ENCODE assay signal across 11 cellular contexts in the genomic region with DNA sequence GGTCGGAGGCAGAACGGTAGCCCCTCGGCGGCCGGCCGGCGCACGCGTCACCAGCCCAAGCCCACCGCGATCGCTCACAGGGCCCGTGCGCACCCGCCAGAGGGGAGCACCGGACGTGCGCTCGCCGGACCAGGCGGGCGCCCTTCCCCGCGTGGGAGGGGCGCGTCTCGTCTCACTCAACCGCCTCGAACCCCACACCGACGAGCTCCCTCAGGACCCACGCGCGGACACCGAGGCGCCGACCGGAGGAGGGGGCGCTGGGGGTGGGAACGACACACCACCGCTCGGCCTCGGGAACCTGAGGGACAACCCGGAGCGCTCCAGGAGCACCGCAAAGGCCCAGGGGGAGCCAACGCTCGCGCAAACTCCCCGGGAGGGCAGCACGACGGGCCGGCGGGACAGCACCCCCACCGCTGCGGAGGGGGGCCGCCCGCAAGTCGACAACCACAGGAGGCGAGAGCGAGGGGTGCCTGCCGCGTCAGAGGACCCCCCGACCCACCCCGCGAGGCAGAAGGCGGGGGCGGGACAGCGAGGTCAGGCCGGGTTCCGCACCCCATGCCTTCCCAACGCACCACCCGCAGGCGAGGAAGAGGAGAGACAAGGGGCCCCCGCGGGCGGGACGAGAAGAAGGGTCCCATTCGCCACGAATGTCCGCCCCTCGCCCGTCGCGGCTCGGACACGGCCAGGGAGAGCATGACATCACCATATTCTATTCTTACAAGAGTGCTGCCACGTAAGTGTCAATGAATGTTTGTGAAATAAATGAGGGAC.
A peak's percentile ranks its signal among the peaks of the same experiment; 100 is the strongest.
DNase-seq lines count a peak whose midpoint lies in the region; ATAC-seq lines count a peak whose summit lies in the region.
"Had no signal": no experiment of that assay in that cellular context is flagged by ENCODE, and none has a peak within 500 bp of the region (broad histone marks: within the 10 kb centered on the region; RNA-seq: fewer than 3 reads in every experiment).

No MANE protein-coding gene starts in this region.

- H3K9me3 Mint-ChIP-seq in activated T-cell treated with anti-CD3 and anti-CD28 coated beads, Interleukin-2, amount 50 U/mL, for 4 hours: no peaks in the 10 kb centered on the region

- peak in 1 of 2 donors; percentile 15 for ATAC-seq in activated T-cell treated with anti-CD3 and anti-CD28 coated beads, Interleukin-2, amount 50 U/mL, for 4 hours
- no peak for ATAC-seq in right cardiac atrium
- ATAC-seq in HG02981 (IDR thresholded peaks at IDR 0.05; ENCODE audit: unreplicated experiment): no peak
- ATAC-seq: HCT116 had no signal

- intact Hi-C loops in right cardiac atrium (cut with DNase I): no loop called here

- DNase-seq in H7: peak; percentile 59
- DNase-seq in activated T-cell treated with anti-CD3 and anti-CD28 coated beads, Interleukin-2, amount 50 U/mL, for 4 hours: peak; percentile 5
- peak; percentile 6 to 41 (median 28) for DNase-seq in right cardiac atrium
- peak; percentile 21 for DNase-seq in stimulated activated CD4-positive, alpha-beta T cell treated with anti-CD3 and anti-CD28 coated beads, Interleukin-4, amount 100 ng/mL, for 24 hours
- DNase-seq in C1 segment of cervical spinal cord (lab: John Stamatoyannopoulos, UW): no peak
- no peak for DNase-seq in NOMO-1 treated with DMSO at 0.1 percent for 48 hours (lab: John Stamatoyannopoulos, UW; ENCODE audit: unreplicated experiment)
- no peak for DNase-seq in GDM1 (lab: John Stamatoyannopoulos, UW)
- DNase-seq: foreskin melanocyte had no signal

- WGBS in right cardiac atrium: 5% methylated on average over 88 of the region's 88 CpGs

- no peaks in the 10 kb centered on the region for H3K36me3 ChIP-seq in H7 (replicated peaks; ENCODE audit: control insufficient read depth, insufficient read depth, low read length)
- H3K36me3 ChIP-seq: SJSA1 had no signal

- H3K27me3 ChIP-seq in H7 (ENCODE audit: control insufficient read depth, insufficient read depth, low read length) (peaks cover 38% of the 10 kb centered on the region), right cardiac atrium (ENCODE audit: control insufficient read depth, insufficient read depth) (no peaks in the 10 kb centered on the region)

- peak overlapping the region; percentile 73 for H3K4me3 Mint-ChIP-seq in activated T-cell treated with anti-CD3 and anti-CD28 coated beads, Interleukin-2, amount 50 U/mL, for 4 hours

- H3K36me3 Mint-ChIP-seq in activated T-cell treated with anti-CD3 and anti-CD28 coated beads, Interleukin-2, amount 50 U/mL, for 4 hours (ENCODE audit: insufficient read depth): peaks cover 1% of the 10 kb centered on the region

- H3K4me1 ChIP-seq in right cardiac atrium (ENCODE audit: control insufficient read depth, insufficient read depth, low read length): peaks cover 4% of the 10 kb centered on the region

- peaks cover 18% of the 10 kb centered on the region for H3K4me1 Mint-ChIP-seq in activated T-cell treated with anti-CD3 and anti-CD28 coated beads, Interleukin-2, amount 50 U/mL, for 4 hours (ENCODE audit: low read depth)

- H3K9me3 ChIP-seq in right cardiac atrium (ENCODE audit: control insufficient read depth, low read length): no peaks in the 10 kb centered on the region

- H3K4me3 ChIP-seq in H7 (ENCODE audit: insufficient read depth, low read depth, low read length): peak overlapping the region; percentile 48
- no peak overlapping the region for H3K4me3 ChIP-seq in right cardiac atrium (ENCODE audit: low read length)

- peaks cover 20% of the 10 kb centered on the region for H3K27me3 Mint-ChIP-seq in activated T-cell treated with anti-CD3 and anti-CD28 coated beads, Interleukin-2, amount 50 U/mL, for 4 hours (ENCODE audit: low read depth)

- H3K27ac ChIP-seq in right cardiac atrium (ENCODE audit: low read length): no peak overlapping the region
- H3K27ac ChIP-seq: SJSA1 had no signal

Comparison
In these comparisons a context has a peak if more than half of its experiments do, and no peak if none do; other contexts are left out.
1. DNase-seq: peak in H7 (single experiment), activated T-cell treated with anti-CD3 and anti-CD28 coated beads, Interleukin-2, amount 50 U/mL, for 4 hours (single experiment), right cardiac atrium (3 of 3) and stimulated activated CD4-positive, alpha-beta T cell treated with anti-CD3 and anti-CD28 coated beads, Interleukin-4, amount 100 ng/mL, for 24 hours (single experiment); none in C1 segment of cervical spinal cord (0 of 14), NOMO-1 treated with DMSO at 0.1 percent for 48 hours (single experiment) and GDM1 (single experiment).